ENCODE assay signal across 8 cellular contexts in the genomic region with DNA sequence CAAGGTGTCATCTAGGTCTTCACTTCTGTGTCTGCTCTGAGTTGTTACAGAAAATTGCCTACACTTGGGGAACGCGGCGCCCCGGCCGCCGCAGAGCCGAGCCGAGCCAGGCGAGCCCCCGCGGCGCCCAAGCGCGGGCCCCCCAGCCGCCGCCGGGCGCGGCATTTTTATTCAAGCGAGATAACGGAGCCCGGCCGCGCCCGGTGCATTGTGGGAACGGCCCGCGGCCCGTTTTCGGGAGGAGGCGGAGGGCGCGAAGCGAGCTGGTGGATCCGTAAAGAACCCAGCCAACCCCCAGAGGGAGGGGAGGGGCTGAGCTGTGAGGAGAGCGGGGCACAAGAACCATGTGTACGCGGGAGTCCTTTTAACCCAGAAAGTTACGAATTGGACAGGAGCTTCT.
DNase-seq lines count a peak whose midpoint lies in the region; ATAC-seq and TF ChIP-seq lines count a peak whose summit lies in the region.

No MANE protein-coding gene starts in this region.

- no peak for TF ChIP-seq CTCF in omental fat pad (IDR thresholded peaks at IDR 0.05)

- ATAC-seq in omental fat pad (ENCODE audit: low FRiP score) (peak; percentile 51), GM21390 (IDR thresholded peaks at IDR 0.05; ENCODE audit: unreplicated experiment) (no peak), GM19328 (IDR thresholded peaks at IDR 0.05; ENCODE audit: unreplicated experiment) (no peak)

- DNase-seq in NCI-H146 (lab: John Stamatoyannopoulos, UW) (peak; percentile 0), NCI-H146 treated with DMSO at 0.1 percent for 48 hours (lab: John Stamatoyannopoulos, UW; ENCODE audit: unreplicated experiment) (no peak), SK-N-DZ (ENCODE audit: low spot score) (peak; percentile 13), germinal center (ENCODE audit: low spot score) (peak; percentile 31), omental fat pad (ENCODE audit: low spot score) (no peak), HCEC 1CT (no peak)

Comparison
In these comparisons a context has a peak if more than half of its experiments do, and no peak if none do; other contexts are left out.
1. DNase-seq: peak in NCI-H146 (single experiment), SK-N-DZ (single experiment) and germinal center (single experiment); none in NCI-H146 treated with DMSO at 0.1 percent for 48 hours (single experiment), omental fat pad (single experiment) and HCEC 1CT (single experiment).